ENCODE assay signal across 8 cellular contexts in the genomic region with DNA sequence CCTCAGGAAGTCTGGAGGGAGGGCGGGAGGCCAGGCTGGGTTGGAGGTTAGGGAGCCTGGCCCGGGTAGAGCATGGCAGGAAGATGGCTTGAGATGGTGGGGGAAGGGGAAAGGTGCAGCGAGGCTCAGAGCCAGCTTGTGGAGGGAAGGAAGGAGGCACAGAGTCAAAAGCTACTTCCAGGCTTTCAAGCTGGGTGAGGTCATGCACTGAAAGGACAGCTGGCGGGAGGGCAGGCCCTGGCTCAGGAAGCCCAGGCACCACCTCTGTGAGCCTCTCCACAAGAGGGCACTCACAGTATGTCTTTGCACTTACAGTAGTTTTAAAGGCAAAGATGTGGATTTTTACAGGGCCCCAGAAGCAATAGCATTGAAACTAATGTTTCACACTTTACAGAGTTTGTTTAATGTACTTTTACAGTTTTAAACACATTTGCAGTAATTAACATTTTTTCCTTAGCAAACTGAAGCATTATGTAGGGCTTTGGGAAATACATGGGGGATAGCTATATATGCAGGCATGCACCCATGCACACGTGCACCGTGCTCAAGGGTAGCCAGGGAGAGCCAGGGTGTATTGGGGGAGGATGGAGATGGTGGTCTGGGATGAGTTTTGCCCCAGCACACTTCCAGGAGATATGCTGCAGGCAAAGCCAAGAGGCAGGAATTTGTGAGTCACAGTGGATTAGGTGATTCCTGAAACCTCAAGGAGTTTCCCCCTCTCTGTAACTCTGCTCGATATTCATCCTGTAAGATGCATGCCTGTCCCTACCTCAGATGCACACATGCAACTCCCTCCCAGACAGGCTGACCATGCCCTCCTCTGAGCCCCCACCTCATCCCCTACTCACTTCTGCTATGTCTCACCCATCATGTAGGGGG. TPM values are rescaled to one million over a fixed set of nuclear protein-coding genes. Genes with fewer than 3 reads are reported as not detected.
DNase-seq lines count a peak whose midpoint lies in the region; ATAC-seq, FAIRE-seq and TF ChIP-seq lines count a peak whose summit lies in the region.

No MANE protein-coding gene starts in this region.

- H3K4me2 ChIP-seq in DND-41 (ENCODE audit: insufficient read depth, low read length) = no peak overlapping the region
- peak overlapping the region; percentile 1; the same call in 1 of the 2 replicates for H3K4me2 ChIP-seq in KMS-11

- H3K79me2 ChIP-seq in DND-41 (ENCODE audit: insufficient read depth, low read length) (no peaks in the 10 kb centered on the region), KMS-11 (ENCODE audit: insufficient read depth, low read depth) (no peaks in the 10 kb centered on the region)

- H4K20me1 ChIP-seq in DND-41 (ENCODE audit: insufficient read depth, low read length) = peaks cover 5% of the 10 kb centered on the region; the same call in 1 of the 2 replicates
- H4K20me1 ChIP-seq in KMS-11 (ENCODE audit: insufficient read depth) = no peaks in the 10 kb centered on the region

- WGBS in pancreas, 2 donors = 41 to 48% methylated on average over 7 of the region's 7 CpGs

- H3K27me3 ChIP-seq in DND-41 (ENCODE audit: insufficient read depth, low read length, poor library complexity) (peaks cover 32% of the 10 kb centered on the region), KMS-11 (ENCODE audit: insufficient read depth, low read depth) (no peaks in the 10 kb centered on the region), SJCRH30 (no peaks in the 10 kb centered on the region), pancreas (no peaks in the 10 kb centered on the region)

- H3K4me3 Mint-ChIP-seq in activated naive CD8-positive, alpha-beta T cell treated with anti-CD3 and anti-CD28 coated beads, Interleukin-2, amount 10 ng/mL, durations not matched to agents 7 days and 5 days = no peak overlapping the region
- H3K4me3 Mint-ChIP-seq in glutamatergic neuron (ENCODE audit: unreplicated experiment) = peak overlapping the region; percentile 52

- TF ChIP-seq CTCF in DND-41 (IDR thresholded peaks at IDR 0.05; ENCODE audit: borderline replicate concordance, extremely low read depth, low read length, poor library complexity, severe bottlenecking) (peak; percentile 74), KMS-11 (conservative IDR thresholded peaks at IDR 0.05; ENCODE audit: low read depth, low read length) (peak; percentile 96), glutamatergic neuron (IDR thresholded peaks at IDR 0.05; ENCODE audit: partially characterized antibody, unreplicated experiment) (peak; percentile 46), pancreas (IDR thresholded peaks at IDR 0.05) (peak; percentile 59 to 79 (median 66))

- no peak for FAIRE-seq in pancreas (lab: Jason Lieb, UNC)

- H3K4me3 ChIP-seq in DND-41 (ENCODE audit: low read depth in 1 of 2, low read length in 2 of 2) = no peak overlapping the region
- no peak overlapping the region for H3K4me3 ChIP-seq in KMS-11 (IDR thresholded peaks at IDR 0.05; ENCODE audit: insufficient read depth, low read depth, low read length)
- no peak overlapping the region for H3K4me3 ChIP-seq in SJCRH30
- no peak overlapping the region for H3K4me3 ChIP-seq in pancreas

- H3K27ac ChIP-seq in DND-41 (ENCODE audit: low read length) = no peak overlapping the region
- H3K27ac ChIP-seq in KMS-11 = no peak overlapping the region
- no peak overlapping the region for H3K27ac ChIP-seq in SJCRH30
- peak overlapping the region in 2 of 4 donors; percentile 24 to 70 for H3K27ac ChIP-seq in pancreas

- H3K9ac ChIP-seq in DND-41 (ENCODE audit: low read depth, low read length) (no peak overlapping the region), KMS-11 (no peak overlapping the region)

- H3K9me3 ChIP-seq in DND-41 (ENCODE audit: insufficient read depth, low read length, severe bottlenecking) (no peaks in the 10 kb centered on the region), SJCRH30 (replicated peaks) (no peaks in the 10 kb centered on the region), pancreas (no peaks in the 10 kb centered on the region)

- intact Hi-C loops in pancreas (cut with DNase I) = loop anchor here in 1 of 3 donors (5.0 kb wide), 1 partner anchor 37 kb away; no protein-coding TSS in a partner anchor

- H3K27me3 Mint-ChIP-seq in activated naive CD8-positive, alpha-beta T cell treated with anti-CD3 and anti-CD28 coated beads, Interleukin-2, amount 10 ng/mL, durations not matched to agents 7 days and 5 days = peaks cover 10% of the 10 kb centered on the region
- peaks cover 11% of the 10 kb centered on the region for H3K27me3 Mint-ChIP-seq in glutamatergic neuron (ENCODE audit: unreplicated experiment)

- H3K36me3 Mint-ChIP-seq in activated naive CD8-positive, alpha-beta T cell treated with anti-CD3 and anti-CD28 coated beads, Interleukin-2, amount 10 ng/mL, durations not matched to agents 7 days and 5 days = no peaks in the 10 kb centered on the region
- H3K36me3 Mint-ChIP-seq in glutamatergic neuron (ENCODE audit: unreplicated experiment) = no peaks in the 10 kb centered on the region

- peak; percentile 60 for DNase-seq in DND-41
- peak; percentile 85 to 86 for DNase-seq in SJCRH30
- peak; percentile 52 for DNase-seq in activated naive CD8-positive, alpha-beta T cell treated with anti-CD3 and anti-CD28 coated beads, Interleukin-2, amount 10 ng/mL, durations not matched to agents 7 days and 5 days
- DNase-seq in glutamatergic neuron = peak; percentile 79
- DNase-seq in pancreas = peak; percentile 77 to 94 (median 90)

- H3K27ac Mint-ChIP-seq in activated naive CD8-positive, alpha-beta T cell treated with anti-CD3 and anti-CD28 coated beads, Interleukin-2, amount 10 ng/mL, durations not matched to agents 7 days and 5 days = peak overlapping the region; percentile 12
- peak overlapping the region; percentile 90 for H3K27ac Mint-ChIP-seq in glutamatergic neuron (ENCODE audit: unreplicated experiment)

- peaks cover 14% of the 10 kb centered on the region for H3K4me1 Mint-ChIP-seq in activated naive CD8-positive, alpha-beta T cell treated with anti-CD3 and anti-CD28 coated beads, Interleukin-2, amount 10 ng/mL, durations not matched to agents 7 days and 5 days
- H3K4me1 Mint-ChIP-seq in glutamatergic neuron (ENCODE audit: low read depth, unreplicated experiment) = peaks cover 12% of the 10 kb centered on the region

- H3K9me3 Mint-ChIP-seq in activated naive CD8-positive, alpha-beta T cell treated with anti-CD3 and anti-CD28 coated beads, Interleukin-2, amount 10 ng/mL, durations not matched to agents 7 days and 5 days = no peaks in the 10 kb centered on the region
- peaks cover 6% of the 10 kb centered on the region for H3K9me3 Mint-ChIP-seq in glutamatergic neuron (ENCODE audit: unreplicated experiment)

- no peak overlapping the region for H2AFZ ChIP-seq in DND-41 (ENCODE audit: low read depth, low read length)
- H2AFZ ChIP-seq in KMS-11 (ENCODE audit: low read depth) = peak overlapping the region; percentile 4; the same call in 1 of the 2 replicates

- POLR2A ChIA-PET in activated naive CD8-positive, alpha-beta T cell treated with anti-CD3 and anti-CD28 coated beads, Interleukin-2, amount 10 ng/mL, durations not matched to agents 7 days and 5 days (lab: Charles Lee) = interaction anchor here (0.6 to 1.2 kb wide), 7 partner anchors 15 to 60 kb away, joined by 3 to 4 read pairs (median 3); a partner anchor contains a TSS

- H3K36me3 ChIP-seq in DND-41 (ENCODE audit: insufficient read depth, low read length) (no peaks in the 10 kb centered on the region), KMS-11 (ENCODE audit: insufficient read depth) (no peaks in the 10 kb centered on the region), SJCRH30 (no peaks in the 10 kb centered on the region), pancreas (no peaks in the 10 kb centered on the region)

- H3K4me1 ChIP-seq in DND-41 (ENCODE audit: insufficient read depth, low read length) (no peaks in the 10 kb centered on the region), KMS-11 (ENCODE audit: low read depth, poor library complexity, severe bottlenecking) (peaks cover 43% of the 10 kb centered on the region), SJCRH30 (peaks cover 10% of the 10 kb centered on the region), pancreas (peaks cover 0 to 12% (median 4%) of the 10 kb centered on the region in 3 donors)

- ATAC-seq in DND-41 (ENCODE audit: insufficient read depth, low read depth) (peak; percentile 91), pancreas (peak; percentile 97 to 99 (median 98)), GM18870 (IDR thresholded peaks at IDR 0.05; ENCODE audit: unreplicated experiment) (no peak), GM19324 (IDR thresholded peaks at IDR 0.05; ENCODE audit: low FRiP score, unreplicated experiment) (no peak)
- peak; percentile 96 for ATAC-seq in activated naive CD8-positive, alpha-beta T cell treated with anti-CD3 and anti-CD28 coated beads, Interleukin-2, amount 10 ng/mL, durations not matched to agents 7 days and 5 days (ENCODE audit: low read depth)

RNA-seq across cellular contexts. Expression of a gene that starts 6.1 kb away (rescaled TPM):
- total RNA-seq in SJCRH30 (2014; rRNA removed; shearing (Covaris generic)) = 16.9 and 18.3 TPM in 2 replicates
- 10 to 100 TPM; 37.0 to 37.3 TPM for total RNA-seq in activated naive CD8-positive, alpha-beta T cell treated with anti-CD3 and anti-CD28 coated beads, Interleukin-2, amount 10 ng/mL, durations not matched to agents 7 days and 5 days
- total RNA-seq in glutamatergic neuron (ENCODE audit: unreplicated experiment) (7.6 TPM), pancreas (10 to 100 TPM; 23.7 to 37.6 (median 33.2) TPM)
- polyA plus RNA-seq in pancreas = 100 to 1,000 TPM; 114 to 125 TPM

RNA-seq across cellular contexts. Expression of a gene that starts 11.4 kb away (rescaled TPM):
- total RNA-seq in SJCRH30 (2014; rRNA removed; shearing (Covaris generic)) = not detected in 2 replicates
- not detected for total RNA-seq in activated naive CD8-positive, alpha-beta T cell treated with anti-CD3 and anti-CD28 coated beads, Interleukin-2, amount 10 ng/mL, durations not matched to agents 7 days and 5 days
- total RNA-seq in glutamatergic neuron (ENCODE audit: unreplicated experiment) (not detected), pancreas (under 1 TPM in 1 of 6 donors, not detected in 5; 0.14 TPM)
- polyA plus RNA-seq in pancreas = not detected

RNA-seq across cellular contexts. Expression of a gene that starts 11.5 kb away (rescaled TPM):
- not detected in 2 replicates for total RNA-seq in SJCRH30 (2014; rRNA removed; shearing (Covaris generic))
- 1 to 10 TPM in 1 of 2 experiments, under 1 TPM in 1; 0.91 to 1.4 TPM for total RNA-seq in activated naive CD8-positive, alpha-beta T cell treated with anti-CD3 and anti-CD28 coated beads, Interleukin-2, amount 10 ng/mL, durations not matched to agents 7 days and 5 days
- 0.64 TPM for total RNA-seq in glutamatergic neuron (ENCODE audit: unreplicated experiment)
- under 1 TPM; 0.12 to 0.94 (median 0.22) TPM for total RNA-seq in pancreas
- 1 to 10 TPM; 3.9 to 5.1 TPM for polyA plus RNA-seq in pancreas

RNA-seq across cellular contexts. Expression of a gene that starts 18.5 kb away (rescaled TPM):
- 15.3 and 17.8 TPM in 2 replicates for total RNA-seq in SJCRH30 (2014; rRNA removed; shearing (Covaris generic))
- total RNA-seq in activated naive CD8-positive, alpha-beta T cell treated with anti-CD3 and anti-CD28 coated beads, Interleukin-2, amount 10 ng/mL, durations not matched to agents 7 days and 5 days = 1 to 10 TPM; 7.9 to 8.1 TPM
- total RNA-seq in glutamatergic neuron (ENCODE audit: unreplicated experiment) (2.9 TPM), pancreas (1 to 10 TPM; 2.1 to 5.6 (median 3.1) TPM)
- 1 to 10 TPM; 6.0 to 6.2 TPM for polyA plus RNA-seq in pancreas

RNA-seq across cellular contexts. Expression of a gene that starts 33.6 kb away (rescaled TPM):
- 3.5 and 4.2 TPM in 2 replicates for total RNA-seq in SJCRH30 (2014; rRNA removed; shearing (Covaris generic))
- total RNA-seq in activated naive CD8-positive, alpha-beta T cell treated with anti-CD3 and anti-CD28 coated beads, Interleukin-2, amount 10 ng/mL, durations not matched to agents 7 days and 5 days = 1 to 10 TPM; 3.6 to 4.2 TPM
- total RNA-seq in glutamatergic neuron (ENCODE audit: unreplicated experiment) (14.6 TPM), pancreas (1 to 10 TPM in 2 of 6 donors, under 1 TPM in 4; 0.52 to 1.2 (median 0.70) TPM)
- under 1 TPM; 0.72 to 0.99 TPM for polyA plus RNA-seq in pancreas

Comparison
In these comparisons a context has a peak if more than half of its experiments do, and no peak if none do; other contexts are left out.
1. ATAC-seq: peak in DND-41 (single experiment), activated naive CD8-positive, alpha-beta T cell treated with anti-CD3 and anti-CD28 coated beads, Interleukin-2, amount 10 ng/mL, durations not matched to agents 7 days and 5 days (single experiment) and pancreas (4 of 4); none in GM18870 (single experiment) and GM19324 (single experiment).
2. CTCF ChIP-seq: peak in every context shown above with its lines; median percentile 96 in KMS-11; 74 in DND-41; 66 in pancreas; 46 in glutamatergic neuron.
3. Peak in every context shown above with its lines, with median percentiles within 50 percentile points of each other: DNase-seq.